In the genomic region with DNA sequence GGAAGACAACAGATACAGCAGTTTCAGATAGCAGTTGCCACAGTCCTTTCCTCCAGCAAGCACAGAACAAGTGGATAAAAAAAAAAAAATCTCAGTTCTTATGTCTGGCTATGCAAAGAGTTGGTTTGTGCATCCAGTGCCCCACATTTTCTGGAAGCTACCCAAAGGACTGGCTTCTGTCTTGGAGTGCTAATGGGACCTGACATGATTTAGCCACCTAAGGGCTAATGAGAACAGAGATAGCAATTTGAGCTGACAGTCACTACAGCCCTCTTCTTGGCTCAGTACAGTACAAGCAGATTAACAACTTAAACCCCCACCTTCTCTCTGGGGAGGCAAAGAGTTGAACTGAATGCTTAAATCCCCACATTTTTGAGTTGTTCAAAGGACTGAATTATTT, we compare ENCODE assay signal across 20 cellular contexts.
"Had no signal": no experiment of that assay in that cellular context is flagged by ENCODE, and none has a peak within 500 bp of the region (broad histone marks: within the 10 kb centered on the region; RNA-seq: fewer than 3 reads in every experiment).

No MANE protein-coding gene starts in this region.

- ATAC-seq: gastroesophageal sphincter; left lung; natural killer cell treated with Interleukin-12 subunit alpha and Interleukin-12 subunit beta and Interleukin-15 and Interleukin-18, amount 100 ng/mL, for 72 hours; stimulated activated naive CD8-positive, alpha-beta T cell treated with anti-CD3 and anti-CD28 coated beads, Interleukin-15, Interleukin-2, amounts not matched to agents 100 U/mL and 50 U/mL, for 24 hours had no signal

- H3K36me3 ChIP-seq: gastroesophageal sphincter, left lung, prostate gland, suprapubic skin, thyroid gland had no signal

- H3K27ac ChIP-seq: coronary artery, gastroesophageal sphincter, left lung, parathyroid adenoma, prostate gland, suprapubic skin, thyroid gland had no signal

- H3K9ac ChIP-seq: parathyroid adenoma had no signal

- H3K27me3 ChIP-seq: gastroesophageal sphincter, left lung, suprapubic skin, thyroid gland had no signal

- H3K36me3 Mint-ChIP-seq: type B pancreatic cell had no signal

- H3K4me1 ChIP-seq: gastroesophageal sphincter, left lung, parathyroid adenoma, prostate gland, suprapubic skin, thyroid gland had no signal

- H3K27me3 Mint-ChIP-seq: natural killer cell treated with Interleukin-12 subunit alpha and Interleukin-12 subunit beta and Interleukin-15 and Interleukin-18, amount 100 ng/mL, for 72 hours; type B pancreatic cell had no signal

- DNase-seq: effector CD4-positive, alpha-beta T cell; endodermal cell; glutamatergic neuron; immature natural killer cell; left lung; mesenchymal stem cell; midbrain; occipital lobe; small intestine; stimulated activated CD4-positive, alpha-beta T cell treated with anti-CD3 and anti-CD28 coated beads, Interleukin-12 subunit alpha, Interleukin-12 subunit beta, amount 100 ng/mL, for 4 hours; stimulated activated naive CD8-positive, alpha-beta T cell treated with anti-CD3 and anti-CD28 coated beads, Interleukin-15, Interleukin-2, amounts not matched to agents 100 U/mL and 50 U/mL, for 24 hours; thyroid gland had no signal

- H3K4me3 Mint-ChIP-seq: endodermal cell; immature natural killer cell; natural killer cell treated with Interleukin-12 subunit alpha and Interleukin-12 subunit beta and Interleukin-15 and Interleukin-18, amount 100 ng/mL, for 72 hours; type B pancreatic cell had no signal

- H2AFZ ChIP-seq: parathyroid adenoma had no signal

- H3K79me2 ChIP-seq: parathyroid adenoma had no signal

- H3K4me3 ChIP-seq: coronary artery, gastroesophageal sphincter, left lung, lung, prostate gland, suprapubic skin, thyroid gland had no signal

- H3K4me1 Mint-ChIP-seq: endodermal cell had no signal

- H3K27ac Mint-ChIP-seq: endodermal cell; immature natural killer cell; natural killer cell treated with Interleukin-12 subunit alpha and Interleukin-12 subunit beta and Interleukin-15 and Interleukin-18, amount 100 ng/mL, for 72 hours; type B pancreatic cell had no signal

- H3K9me3 ChIP-seq: prostate gland, suprapubic skin, thyroid gland had no signal
